Comparison of ENCODE assay signal across 22 cellular contexts in genomic region chr19:5133986-5134595, GRCh38.
"Had no signal": no experiment of that assay in that cellular context is flagged by ENCODE, and none has a peak within 500 bp of the region (broad histone marks: within the 10 kb centered on the region; RNA-seq: fewer than 3 reads in every experiment).

No MANE protein-coding gene starts in this region.

- H3K9me3 Mint-ChIP-seq: activated T-helper 2 cell treated with anti-CD3 and anti-CD28 coated beads, Interferon-gamma antibody, Interleukin-2, Interleukin-4, amounts not matched to agents 10 μg/mL and 5 μg/mL and 100 μg/mL, durations not matched to agents 14 hours and 24 hours and 36 hours; central memory CD8-positive, alpha-beta T cell; neural crest cell; T-helper 2 cell treated with Interferon-gamma antibody and Interleukin-4, amounts not matched to agents 5 μg/mL and 100 μg/mL, for 36 hours had no signal

- H3K27ac Mint-ChIP-seq: activated CD4-positive, alpha-beta T cell treated with anti-CD3 and anti-CD28 coated beads for 36 hours; activated CD8-positive, alpha-beta memory T cell treated with anti-CD3 and anti-CD28 coated beads, Interleukin-2, amount 10 ng/mL, durations not matched to agents 7 days and 5 days; activated T-helper 2 cell treated with anti-CD3 and anti-CD28 coated beads, Interferon-gamma antibody, Interleukin-2, Interleukin-4, amounts not matched to agents 10 μg/mL and 5 μg/mL and 100 μg/mL, durations not matched to agents 14 hours and 24 hours and 36 hours; T-helper 2 cell treated with Interferon-gamma antibody and Interleukin-4, amounts not matched to agents 5 μg/mL and 100 μg/mL, for 36 hours had no signal

- ATAC-seq: activated CD4-positive, alpha-beta T cell treated with anti-CD3 and anti-CD28 coated beads for 36 hours; activated CD8-positive, alpha-beta memory T cell treated with anti-CD3 and anti-CD28 coated beads, Interleukin-2, amount 10 ng/mL, durations not matched to agents 7 days and 5 days; foreskin keratinocyte; left colon; sciatic nerve had no signal

- H3K4me1 ChIP-seq: colonic mucosa, foreskin keratinocyte had no signal

- H3K27me3 ChIP-seq: brain microvascular endothelial cell, colonic mucosa, foreskin keratinocyte, thyroid gland had no signal

- H3K27me3 Mint-ChIP-seq: activated CD4-positive, alpha-beta T cell treated with anti-CD3 and anti-CD28 coated beads for 36 hours; activated CD8-positive, alpha-beta memory T cell treated with anti-CD3 and anti-CD28 coated beads, Interleukin-2, amount 10 ng/mL, durations not matched to agents 7 days and 5 days; central memory CD8-positive, alpha-beta T cell had no signal

- H3K4me3 Mint-ChIP-seq: activated CD4-positive, alpha-beta T cell treated with anti-CD3 and anti-CD28 coated beads for 36 hours; activated CD8-positive, alpha-beta memory T cell treated with anti-CD3 and anti-CD28 coated beads, Interleukin-2, amount 10 ng/mL, durations not matched to agents 7 days and 5 days; central memory CD8-positive, alpha-beta T cell; neural crest cell; T-helper 2 cell treated with Interferon-gamma antibody and Interleukin-4, amounts not matched to agents 5 μg/mL and 100 μg/mL, for 36 hours had no signal

- H3K36me3 ChIP-seq: colonic mucosa had no signal

- H3K9me3 ChIP-seq: colonic mucosa, thyroid gland had no signal

- FAIRE-seq: TTC549 had no signal

- H3K27ac ChIP-seq: brain microvascular endothelial cell, colonic mucosa, foreskin keratinocyte, thyroid gland had no signal

- DNase-seq: activated CD4-positive, alpha-beta T cell treated with anti-CD3 and anti-CD28 coated beads for 36 hours; activated CD4-positive, alpha-beta T cell treated with anti-CD3 and anti-CD28 coated beads, Interleukin-2, amount 50 U/mL, for 48 hours; activated CD8-positive, alpha-beta memory T cell treated with anti-CD3 and anti-CD28 coated beads, Interleukin-2, amount 10 ng/mL, durations not matched to agents 7 days and 5 days; activated naive CD4-positive, alpha-beta T cell treated with Interleukin-2 at 50 U/mL for 16 hours; anterior cingulate cortex; brain microvascular endothelial cell; colonic mucosa; foreskin keratinocyte; glutamatergic neuron; hypothalamus; islet precursor cell; left colon; stimulated activated CD4-positive, alpha-beta T cell treated with anti-CD3 and anti-CD28 coated beads, Interleukin-4, amount 100 ng/mL, for 24 hours; stimulated activated naive CD4-positive, alpha-beta T cell; thyroid gland had no signal

- H3K4me3 ChIP-seq: colonic mucosa, lung, thyroid gland had no signal
